Comparison of ENCODE assay signal across 25 cellular contexts in the genomic region with DNA sequence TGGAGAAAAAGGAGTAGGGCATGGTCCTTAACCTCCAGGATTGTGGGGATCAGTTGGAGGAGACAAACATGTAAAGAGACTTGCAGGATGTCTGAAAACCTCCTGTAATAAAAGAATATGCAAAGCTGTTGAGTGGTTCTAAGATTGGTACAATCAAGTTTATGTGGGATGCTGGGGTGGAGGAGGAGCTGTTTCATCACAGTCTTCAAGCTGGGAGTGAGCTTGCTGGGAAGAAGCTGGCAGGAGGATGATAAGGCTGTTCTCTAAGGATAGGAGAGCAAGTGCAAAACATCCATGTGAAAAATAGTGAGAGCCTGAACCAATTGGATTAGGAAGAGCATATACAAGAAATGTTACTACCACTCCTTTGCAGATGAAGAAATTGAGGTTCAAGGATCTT.
"Had no signal": no experiment of that assay in that cellular context is flagged by ENCODE, and none has a peak within 500 bp of the region (broad histone marks: within the 10 kb centered on the region; RNA-seq: fewer than 3 reads in every experiment).

No MANE protein-coding gene starts in this region.

- H3K79me2 ChIP-seq: parathyroid adenoma had no signal

- H3K4me1 Mint-ChIP-seq: naive thymus-derived CD4-positive, alpha-beta T cell; stimulated activated naive B cell treated with anti-CD40 and anti-IgM and Interleukin-4, amounts not matched to agents 10 μg/mL and 1 μg/mL and 100 μg/mL, for 72 hours had no signal

- H3K27ac Mint-ChIP-seq: immature natural killer cell; naive thymus-derived CD4-positive, alpha-beta T cell; natural killer cell treated with Interleukin-12 subunit alpha and Interleukin-12 subunit beta and Interleukin-15 and Interleukin-18, amount 100 ng/mL, for 72 hours; stimulated activated naive B cell treated with anti-CD40 and anti-IgM and Interleukin-4, amounts not matched to agents 10 μg/mL and 1 μg/mL and 100 μg/mL, for 72 hours had no signal

- H3K27ac ChIP-seq: left ventricle myocardium inferior, parathyroid adenoma, psoas muscle, skin epidermis, stomach, testis, thyroid gland, transverse colon, upper lobe of left lung, vagina had no signal

- H3K9ac ChIP-seq: parathyroid adenoma had no signal

- H3K36me3 Mint-ChIP-seq: immature natural killer cell; naive thymus-derived CD4-positive, alpha-beta T cell; natural killer cell treated with Interleukin-12 subunit alpha and Interleukin-12 subunit beta and Interleukin-15 and Interleukin-18, amount 100 ng/mL, for 72 hours; stimulated activated naive B cell treated with anti-CD40 and anti-IgM and Interleukin-4, amounts not matched to agents 10 μg/mL and 1 μg/mL and 100 μg/mL, for 72 hours had no signal

- H2AFZ ChIP-seq: parathyroid adenoma had no signal

- H3K4me3 Mint-ChIP-seq: immature natural killer cell; naive thymus-derived CD4-positive, alpha-beta T cell; natural killer cell treated with Interleukin-12 subunit alpha and Interleukin-12 subunit beta and Interleukin-15 and Interleukin-18, amount 100 ng/mL, for 72 hours; stimulated activated naive B cell treated with anti-CD40 and anti-IgM and Interleukin-4, amounts not matched to agents 10 μg/mL and 1 μg/mL and 100 μg/mL, for 72 hours had no signal

- ATAC-seq: mucosa of descending colon; naive thymus-derived CD4-positive, alpha-beta T cell; natural killer cell treated with Interleukin-12 subunit alpha and Interleukin-12 subunit beta and Interleukin-15 and Interleukin-18, amount 100 ng/mL, for 72 hours; psoas muscle; sciatic nerve; stimulated activated naive B cell treated with anti-CD40 and anti-IgM and Interleukin-4, amounts not matched to agents 10 μg/mL and 1 μg/mL and 100 μg/mL, for 72 hours; stimulated activated naive CD8-positive, alpha-beta T cell treated with anti-CD3 and anti-CD28 coated beads, Interleukin-15, Interleukin-2, amounts not matched to agents 100 U/mL and 50 U/mL, for 24 hours had no signal

- DNase-seq: immature natural killer cell; kidney; left ventricle myocardium inferior; midbrain; mucosa of descending colon; naive thymus-derived CD4-positive, alpha-beta T cell; psoas muscle; right cardiac atrium; stimulated activated CD4-positive, alpha-beta T cell treated with anti-CD3 and anti-CD28 coated beads, Interleukin-12 subunit alpha, Interleukin-12 subunit beta, amount 100 ng/mL, for 4 hours; stimulated activated CD4-positive, alpha-beta T cell treated with anti-CD3 and anti-CD28 coated beads, Interleukin-15, amount 100 ng/mL, for 24 hours; stimulated activated CD4-positive, alpha-beta T cell treated with anti-CD3 and anti-CD28 coated beads, Interleukin-2, amount 100 ng/mL, for 24 hours; stimulated activated CD4-positive, alpha-beta T cell treated with anti-CD3 and anti-CD28 coated beads, Interleukin-4, amount 100 ng/mL, for 1 hour; stimulated activated naive B cell treated with anti-CD40 and anti-IgM and Interleukin-4, amounts not matched to agents 10 μg/mL and 1 μg/mL and 100 μg/mL, for 72 hours; stimulated activated naive CD8-positive, alpha-beta T cell treated with anti-CD3 and anti-CD28 coated beads, Interleukin-15, Interleukin-2, amounts not matched to agents 100 U/mL and 50 U/mL, for 24 hours; stomach; testis; thyroid gland; transverse colon; upper lobe of left lung had no signal

- H3K9me3 Mint-ChIP-seq: natural killer cell treated with Interleukin-12 subunit alpha and Interleukin-12 subunit beta and Interleukin-15 and Interleukin-18, amount 100 ng/mL, for 72 hours had no signal

- H3K4me1 ChIP-seq: left ventricle myocardium inferior, parathyroid adenoma, psoas muscle, testis, thyroid gland, transverse colon, upper lobe of left lung, vagina had no signal

- H3K4me3 ChIP-seq: left ventricle myocardium inferior, lung, mucosa of descending colon, psoas muscle, skin epidermis, stomach, testis, thyroid gland, transverse colon, upper lobe of left lung, vagina had no signal

- H3K9me3 ChIP-seq: left ventricle myocardium inferior, mucosa of descending colon, psoas muscle, stomach, testis, thyroid gland, transverse colon, upper lobe of left lung, vagina had no signal

- H3K27me3 ChIP-seq: stomach, testis, thyroid gland, transverse colon, upper lobe of left lung, vagina had no signal

- H3K27me3 Mint-ChIP-seq: natural killer cell treated with Interleukin-12 subunit alpha and Interleukin-12 subunit beta and Interleukin-15 and Interleukin-18, amount 100 ng/mL, for 72 hours had no signal

- H3K36me3 ChIP-seq: left ventricle myocardium inferior, stomach, thyroid gland, transverse colon, upper lobe of left lung, vagina had no signal
